ENCODE assay signal across 9 cellular contexts in genomic region chr1:231844986-231845502, GRCh38.
DNase-seq lines count a peak whose midpoint lies in the region; ATAC-seq lines count a peak whose summit lies in the region.
"Had no signal": no experiment of that assay in that cellular context is flagged by ENCODE, and none has a peak within 500 bp of the region (broad histone marks: within the 10 kb centered on the region; RNA-seq: fewer than 3 reads in every experiment).

No MANE protein-coding gene starts in this region.

- H3K27me3 Mint-ChIP-seq in activated naive CD8-positive, alpha-beta T cell treated with anti-CD3 and anti-CD28 coated beads, Interleukin-2, amount 10 ng/mL, durations not matched to agents 7 days and 5 days: no peaks in the 10 kb centered on the region
- no peaks in the 10 kb centered on the region for H3K27me3 Mint-ChIP-seq in naive thymus-derived CD4-positive, alpha-beta T cell

- no peak overlapping the region for H3K27ac ChIP-seq in naive thymus-derived CD4-positive, alpha-beta T cell (ENCODE audit: low read depth, low read length)
- H3K27ac ChIP-seq: stomach had no signal

- no peaks in the 10 kb centered on the region for H3K9me3 ChIP-seq in naive thymus-derived CD4-positive, alpha-beta T cell (ENCODE audit: control insufficient read depth in 2 of 3, low read length in 3 of 3)
- H3K9me3 ChIP-seq: stomach had no signal

- POLR2A ChIA-PET in activated naive CD8-positive, alpha-beta T cell treated with anti-CD3 and anti-CD28 coated beads, Interleukin-2, amount 10 ng/mL, durations not matched to agents 7 days and 5 days (lab: Charles Lee): no interaction called here
- POLR2A ChIA-PET in naive thymus-derived CD4-positive, alpha-beta T cell (lab: Charles Lee): no interaction called here

- ATAC-seq in HG03342 (IDR thresholded peaks at IDR 0.05; ENCODE audit: unreplicated experiment) (peak; percentile 68), left lobe of liver (no peak)
- peak; percentile 68 for ATAC-seq in activated naive CD8-positive, alpha-beta T cell treated with anti-CD3 and anti-CD28 coated beads, Interleukin-2, amount 10 ng/mL, durations not matched to agents 7 days and 5 days (ENCODE audit: low read depth)
- peak; percentile 20 for ATAC-seq in naive thymus-derived CD4-positive, alpha-beta T cell

- peaks cover 12% of the 10 kb centered on the region for H3K4me1 Mint-ChIP-seq in activated naive CD8-positive, alpha-beta T cell treated with anti-CD3 and anti-CD28 coated beads, Interleukin-2, amount 10 ng/mL, durations not matched to agents 7 days and 5 days
- peaks cover 12 to 29% (median 23%) of the 10 kb centered on the region in 7 donors for H3K4me1 Mint-ChIP-seq in naive thymus-derived CD4-positive, alpha-beta T cell

- no peaks in the 10 kb centered on the region for H3K4me1 ChIP-seq in naive thymus-derived CD4-positive, alpha-beta T cell (ENCODE audit: control insufficient read depth in 2 of 2, insufficient read depth in 2 of 2, low read length in 2 of 2)

- H3K4me3 Mint-ChIP-seq in activated naive CD8-positive, alpha-beta T cell treated with anti-CD3 and anti-CD28 coated beads, Interleukin-2, amount 10 ng/mL, durations not matched to agents 7 days and 5 days: peak overlapping the region; percentile 14
- H3K4me3 Mint-ChIP-seq in naive thymus-derived CD4-positive, alpha-beta T cell: no peak overlapping the region

- no peaks in the 10 kb centered on the region for H3K9me3 Mint-ChIP-seq in activated naive CD8-positive, alpha-beta T cell treated with anti-CD3 and anti-CD28 coated beads, Interleukin-2, amount 10 ng/mL, durations not matched to agents 7 days and 5 days
- H3K9me3 Mint-ChIP-seq in naive thymus-derived CD4-positive, alpha-beta T cell: peaks cover 0 to 1% (median 0%) of the 10 kb centered on the region in 11 donors

- CTCF ChIA-PET in naive thymus-derived CD4-positive, alpha-beta T cell (lab: Charles Lee): no interaction called here

- no peaks in the 10 kb centered on the region for H3K36me3 ChIP-seq in naive thymus-derived CD4-positive, alpha-beta T cell (ENCODE audit: control insufficient read depth in 2 of 3, insufficient read depth in 3 of 3, low read length in 3 of 3)
- H3K36me3 ChIP-seq: stomach had no signal

- peaks cover 1% of the 10 kb centered on the region for H3K36me3 Mint-ChIP-seq in activated naive CD8-positive, alpha-beta T cell treated with anti-CD3 and anti-CD28 coated beads, Interleukin-2, amount 10 ng/mL, durations not matched to agents 7 days and 5 days
- H3K36me3 Mint-ChIP-seq in naive thymus-derived CD4-positive, alpha-beta T cell: peaks cover 0 to 17% (median 7%) of the 10 kb centered on the region in 5 donors

- DNase-seq in Daoy (ENCODE audit: low read depth) (peak; percentile 27), NCI-H748 treated with DMSO at 0.1 percent for 48 hours (lab: John Stamatoyannopoulos, UW) (no peak), left lobe of liver (ENCODE audit: low spot score) (no peak), foreskin melanocyte (no peak)
- no peak for DNase-seq in activated naive CD8-positive, alpha-beta T cell treated with anti-CD3 and anti-CD28 coated beads, Interleukin-2, amount 10 ng/mL, durations not matched to agents 7 days and 5 days
- DNase-seq in naive thymus-derived CD4-positive, alpha-beta T cell: no peak
- no peak for DNase-seq in activated CD8-positive, alpha-beta memory T cell treated with anti-CD3 and anti-CD28 coated beads, Interleukin-2, amount 50 U/mL, for 4 hours
- DNase-seq: stomach had no signal

- intact Hi-C loops in naive thymus-derived CD4-positive, alpha-beta T cell (cut with micrococcal nuclease): no loop called here

- peak overlapping the region; percentile 42 for H3K27ac Mint-ChIP-seq in activated naive CD8-positive, alpha-beta T cell treated with anti-CD3 and anti-CD28 coated beads, Interleukin-2, amount 10 ng/mL, durations not matched to agents 7 days and 5 days
- peak overlapping the region in 5 of 9 donors; percentile 9 to 69 (median 44) for H3K27ac Mint-ChIP-seq in naive thymus-derived CD4-positive, alpha-beta T cell

- H3K27me3 ChIP-seq in naive thymus-derived CD4-positive, alpha-beta T cell (ENCODE audit: control insufficient read depth in 2 of 2, insufficient read depth in 2 of 2, low read length in 2 of 2): no peaks in the 10 kb centered on the region

- no peak overlapping the region for H3K4me3 ChIP-seq in naive thymus-derived CD4-positive, alpha-beta T cell (ENCODE audit: low read length)
- H3K4me3 ChIP-seq: stomach had no signal
